In genomic region chr14:68637106-68638021, GRCh38 we compare ENCODE assay signal across 11 cellular contexts.
DNase-seq lines count a peak whose midpoint lies in the region; ATAC-seq and TF ChIP-seq lines count a peak whose summit lies in the region.
"Had no signal": no experiment of that assay in that cellular context is flagged by ENCODE, and none has a peak within 500 bp of the region (broad histone marks: within the 10 kb centered on the region; RNA-seq: fewer than 3 reads in every experiment).

No MANE protein-coding gene starts in this region.

- H3K9ac ChIP-seq in IMR-90 (ENCODE audit: low read depth, low read length), result peak overlapping the region; percentile 8; the same call in 1 of the 2 replicates

- intact Hi-C loops in IMR-90 (cut with micrococcal nuclease) (no loop called here), esophagus muscularis mucosa (cut with DNase I) (no loop called here), lower lobe of right lung (cut with DNase I) (no loop called here)

- peak overlapping the region; percentile 92 for H3K18ac ChIP-seq in IMR-90 (ENCODE audit: low read depth, low read length)

- ATAC-seq in IMR-90 (ENCODE audit: low read depth) (peak; percentile 52), lower lobe of right lung (peak; percentile 55 to 66)
- ATAC-seq: T-helper 17 cell had no signal

- no peaks in the 10 kb centered on the region for H4K20me1 ChIP-seq in IMR-90 (ENCODE audit: insufficient read depth, low read length)

- H3K27me3 ChIP-seq in IMR-90 (ENCODE audit: control insufficient read depth, insufficient read depth, low read length) (no peaks in the 10 kb centered on the region), esophagus muscularis mucosa (no peaks in the 10 kb centered on the region), lower lobe of right lung (ENCODE audit: low read depth) (no peaks in the 10 kb centered on the region)

- POLR2A ChIA-PET in IMR-90 (lab: Charles Lee; ENCODE audit: unreplicated experiment) (no interaction called here), HEK293T (lab: Yijun Ruan, JAX) (no interaction called here)

- peak overlapping the region; percentile 90 for H4K91ac ChIP-seq in IMR-90 (ENCODE audit: insufficient read depth, low read depth, low read length)

- peak overlapping the region; percentile 93 for H2AK5ac ChIP-seq in IMR-90 (ENCODE audit: low read depth, low read length)

- H3K4me1 ChIP-seq in IMR-90 (ENCODE audit: control insufficient read depth, insufficient read depth, low read length) (peaks cover 34% of the 10 kb centered on the region), esophagus muscularis mucosa (peaks cover 41 to 69% (median 62%) of the 10 kb centered on the region in 4 donors), lower lobe of right lung (peaks cover 47% of the 10 kb centered on the region)

- peaks cover 27% of the 10 kb centered on the region for H3K9me1 ChIP-seq in IMR-90 (ENCODE audit: insufficient read depth, low read length)

- no peak for TF ChIP-seq EP300 in esophagus muscularis mucosa (IDR thresholded peaks at IDR 0.05)

- H3K36me3 ChIP-seq in IMR-90 (ENCODE audit: control insufficient read depth, insufficient read depth, low read length) (no peaks in the 10 kb centered on the region), esophagus muscularis mucosa (no peaks in the 10 kb centered on the region), lower lobe of right lung (no peaks in the 10 kb centered on the region)

- H3K79me1 ChIP-seq in IMR-90 (ENCODE audit: low read depth in 1 of 2, low read length in 2 of 2), result no peaks in the 10 kb centered on the region

- DNase-seq in IMR-90 (peak; percentile 58), esophagus muscularis mucosa (ENCODE audit: extremely low spot score) (peak; percentile 93), lower lobe of right lung (no peak), HEK293T (ENCODE audit: extremely low spot score) (no peak), NCI-H774 (lab: John Stamatoyannopoulos, UW) (no peak), NCI-H446 treated with DMSO at 0.1 percent for 48 hours (lab: John Stamatoyannopoulos, UW) (no peak)
- DNase-seq: activated naive CD4-positive, alpha-beta T cell treated with anti-CD3 and anti-CD28 coated beads, Interleukin-2, amount 10 ng/mL, durations not matched to agents 7 days and 5 days; NCI-H446; occipital lobe; T-helper 17 cell had no signal

- H3K27ac ChIP-seq in IMR-90 (ENCODE audit: insufficient read depth, low read length), result peak overlapping the region; percentile 84
- H3K27ac ChIP-seq in esophagus muscularis mucosa (replicated peaks in 1 of 4), result peak overlapping the region; percentile 72 to 84 (median 76)
- H3K27ac ChIP-seq in lower lobe of right lung, result peak overlapping the region; percentile 71
- peak overlapping the region; percentile 51 for H3K27ac ChIP-seq in temporal lobe (ENCODE audit: low read depth, low read length)

- H3K9me3 ChIP-seq in IMR-90 (ENCODE audit: control insufficient read depth, insufficient read depth, low read length) (no peaks in the 10 kb centered on the region; the same call in 1 of the 2 replicates), esophagus muscularis mucosa (peaks cover 0 to 16% (median 8%) of the 10 kb centered on the region in 4 donors), lower lobe of right lung (peaks cover 7% of the 10 kb centered on the region)

- H2BK20ac ChIP-seq in IMR-90 (ENCODE audit: low read depth, low read length), result peak overlapping the region; percentile 95

- TF ChIP-seq POLR2A in IMR-90 (IDR thresholded peaks at IDR 0.05; ENCODE audit: low read depth, low read length) (no peak), esophagus muscularis mucosa (IDR thresholded peaks at IDR 0.05; ENCODE audit: low read depth) (no peak)

- TF ChIP-seq CTCF in IMR-90 (conservative IDR thresholded peaks at IDR 0.05; ENCODE audit: low read depth, low read length), result no peak
- TF ChIP-seq CTCF in esophagus muscularis mucosa (IDR thresholded peaks at IDR 0.05), result no peak
- no peak for TF ChIP-seq CTCF in lower lobe of right lung (IDR thresholded peaks at IDR 0.05)

- 38% methylated on average over 2 of the region's 13 CpGs; no CpG with 5 or more reads in 1 of the 2 experiments for WGBS in IMR-90 (ENCODE audit: extremely low coverage in 2 of 2, insufficient read length in 1 of 2), 2 experiments
- WGBS in esophagus muscularis mucosa, result 57% methylated on average over 13 of the region's 13 CpGs

- H2BK5ac ChIP-seq in IMR-90 (ENCODE audit: low read depth, low read length, poor library complexity, severe bottlenecking), result peak overlapping the region; percentile 77

- peak overlapping the region; percentile 83 for H3K14ac ChIP-seq in IMR-90 (replicated peaks; ENCODE audit: low read depth, low read length)

- H3K4me2 ChIP-seq in IMR-90 (ENCODE audit: low read depth, low read length), result no peak overlapping the region

- H3K23ac ChIP-seq in IMR-90 (ENCODE audit: low read depth, low read length), result peak overlapping the region; percentile 84

- peak overlapping the region; percentile 89; the same call in 2 of the 3 replicates for H2BK15ac ChIP-seq in IMR-90 (ENCODE audit: low read depth, low read length)

- no peak overlapping the region for H3K4me3 ChIP-seq in IMR-90 (ENCODE audit: insufficient read depth, low read depth, low read length)
- no peak overlapping the region for H3K4me3 ChIP-seq in esophagus muscularis mucosa
- no peak overlapping the region for H3K4me3 ChIP-seq in lower lobe of right lung

- H2BK120ac ChIP-seq in IMR-90 (ENCODE audit: low read depth, low read length), result peak overlapping the region; percentile 90

- peak overlapping the region; percentile 63 for H2AK9ac ChIP-seq in IMR-90 (replicated peaks; ENCODE audit: low read depth, low read length, poor library complexity)

- TF ChIP-seq RAD21 in IMR-90 (IDR thresholded peaks at IDR 0.05; ENCODE audit: low read length), result no peak

- dilution Hi-C loops in IMR-90 (cut with HindIII; ENCODE audit: low sequenced_read_pairs, unreplicated experiment), result no loop called here

- H3K4ac ChIP-seq in IMR-90 (ENCODE audit: low read depth, low read length), result peak overlapping the region; percentile 92

- CTCF ChIA-PET in IMR-90 (lab: Yijun Ruan, JAX), result interaction anchor here (0.6 to 1.1 kb wide), 2 partner anchors 14 to 331 kb away, joined by 3 read pairs; no protein-coding TSS in a partner anchor
- CTCF ChIA-PET in HEK293T (lab: Yijun Ruan, JAX), result no interaction called here

- no TSS peak for BruUV-seq in IMR-90 (replicated peaks; lab: Mats Ljungman, UMichigan)

- in situ Hi-C loops in IMR-90 (cut with MboI; ENCODE audit: low sequenced_read_pairs), result no loop called here

- H3K56ac ChIP-seq in IMR-90 (ENCODE audit: extremely low read depth, insufficient read depth, low read length), result peak overlapping the region; percentile 48; the same call in 1 of the 2 replicates

- peak overlapping the region; percentile 95 for H4K5ac ChIP-seq in IMR-90 (ENCODE audit: low read depth, low read length)

- H4K8ac ChIP-seq in IMR-90 (ENCODE audit: low read depth in 2 of 2, low read length in 2 of 2), result peak overlapping the region; percentile 90 to 94

- peak overlapping the region; percentile 83 for H2AFZ ChIP-seq in IMR-90 (replicated peaks; ENCODE audit: low read length, poor library complexity)

TF ChIP-seq in IMR-90, 13 proteins besides CTCF, POLR2A, EP300 and RAD21:
- TF ChIP-seq RCOR1 (IDR thresholded peaks at IDR 0.05; ENCODE audit: insufficient replicate concordance, low read length) (no peak), CEBPB (IDR thresholded peaks at IDR 0.05; ENCODE audit: low read depth, low read length) (peak; percentile 37; the same call in 1 of the 2 replicates), SMC3 (IDR thresholded peaks at IDR 0.05; ENCODE audit: low read depth, low read length) (no peak), MAZ (IDR thresholded peaks at IDR 0.05; ENCODE audit: borderline replicate concordance, low read depth, low read length) (no peak), USF2 (IDR thresholded peaks at IDR 0.05; ENCODE audit: low read depth, low read length) (peak; percentile 54)

TF ChIP-seq in HEK293T, 16 proteins besides CTCF, POLR2A, EP300 and RAD21:
- TF ChIP-seq ZNF384 (IDR thresholded peaks at IDR 0.05), result no peak
- no peak for TF ChIP-seq NFRKB (IDR thresholded peaks at IDR 0.05)
- no peak for TF ChIP-seq CTBP1 (IDR thresholded peaks at IDR 0.05; ENCODE audit: borderline replicate concordance)
- TF ChIP-seq FOXA1 (IDR thresholded peaks at IDR 0.05), result no peak
- no peak for TF ChIP-seq HDGF (IDR thresholded peaks at IDR 0.05; ENCODE audit: borderline replicate concordance)
- no peak for TF ChIP-seq SUZ12 (IDR thresholded peaks at IDR 0.05)
- TF ChIP-seq L3MBTL2 (conservative IDR thresholded peaks at IDR 0.05), result no peak
- no peak for TF ChIP-seq FOXK2 (IDR thresholded peaks at IDR 0.05)
- no peak for TF ChIP-seq ARNT (IDR thresholded peaks at IDR 0.05)
- no peak for TF ChIP-seq LEF1 (IDR thresholded peaks at IDR 0.05; ENCODE audit: borderline replicate concordance)
- TF ChIP-seq SP1 (IDR thresholded peaks at IDR 0.05), result no peak
- TF ChIP-seq ELF4 (IDR thresholded peaks at IDR 0.05), result no peak
- TF ChIP-seq BHLHE40 (IDR thresholded peaks at IDR 0.05; ENCODE audit: borderline replicate concordance), result no peak
TF ChIP-seq in HEK293T: peak in this region for 0.

Comparison
In these comparisons a context has a peak if more than half of its experiments do, and no peak if none do; other contexts are left out.
1. DNase-seq: peak in IMR-90 (single experiment) and esophagus muscularis mucosa (single experiment); none in lower lobe of right lung (single experiment), HEK293T (single experiment), NCI-H774 (single experiment) and NCI-H446 treated with DMSO at 0.1 percent for 48 hours (single experiment).
2. Peak in every context shown above with its lines, with median percentiles within 50 percentile points of each other: H3K27ac ChIP-seq.